Comparison of ENCODE assay signal across 11 cellular contexts in the genomic region with DNA sequence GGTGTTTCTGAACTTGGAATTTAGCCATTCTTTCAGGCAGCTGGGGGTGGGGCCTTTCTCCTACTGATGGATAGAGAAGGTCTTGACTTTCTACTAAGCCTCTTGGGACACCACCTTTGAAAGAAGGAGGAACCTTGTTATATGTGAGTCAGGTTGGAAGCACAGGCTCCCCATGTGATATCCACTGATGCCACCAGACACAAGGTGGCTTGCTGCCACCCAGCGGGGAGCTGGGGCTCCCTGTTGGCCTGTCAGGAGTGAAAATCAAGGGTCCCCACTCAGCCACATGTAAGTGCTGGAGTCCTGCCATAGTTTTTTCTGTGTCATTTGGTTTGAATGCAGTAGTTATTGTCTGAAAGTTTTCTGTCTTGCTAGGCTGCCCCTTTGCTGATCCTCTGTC.
DNase-seq lines count a peak whose midpoint lies in the region; TF ChIP-seq lines count a peak whose summit lies in the region.
"Had no signal": no experiment of that assay in that cellular context is flagged by ENCODE, and none has a peak within 500 bp of the region (broad histone marks: within the 10 kb centered on the region; RNA-seq: fewer than 3 reads in every experiment).

No MANE protein-coding gene starts in this region.

- no peak overlapping the region for H3K9ac ChIP-seq in trophoblast cell (ENCODE audit: low read length)

- no peaks in the 10 kb centered on the region for H3K9me3 ChIP-seq in trophoblast cell (ENCODE audit: insufficient read depth, low read depth, low read length)

- no peak overlapping the region for H3K23ac ChIP-seq in trophoblast cell (ENCODE audit: low read length)

- no peak overlapping the region for H2BK5ac ChIP-seq in trophoblast cell (ENCODE audit: low read depth, low read length, poor library complexity)

- no peak overlapping the region for H2AFZ ChIP-seq in trophoblast cell (ENCODE audit: insufficient read depth, low read length, poor library complexity)

- no CpG with 5 or more reads among the region's 1 CpG for WGBS in trophoblast cell (ENCODE audit: extremely low coverage, insufficient coverage, insufficient read length)

- TF ChIP-seq CTCF in LNCaP clone FGC (IDR thresholded peaks at IDR 0.05; ENCODE audit: control insufficient read depth, extremely low read depth, insufficient read depth) (peak; percentile 38), WI38 (IDR thresholded peaks at IDR 0.05; ENCODE audit: low read depth, low read length) (peak; percentile 16; the same call in 1 of the 2 replicates)

- H2BK12ac ChIP-seq in trophoblast cell (ENCODE audit: low read length): peak overlapping the region; percentile 15

- no peaks in the 10 kb centered on the region for H3K36me3 ChIP-seq in trophoblast cell (ENCODE audit: control insufficient read depth in 1 of 2, insufficient read depth in 2 of 2, low read length in 2 of 2)

- H3K14ac ChIP-seq in trophoblast cell (ENCODE audit: low read length): no peak overlapping the region

- no peak overlapping the region for H2AK5ac ChIP-seq in trophoblast cell (ENCODE audit: low read length)

- H2BK120ac ChIP-seq in trophoblast cell (ENCODE audit: insufficient read depth, low read length, poor library complexity): no peak overlapping the region

- no peak overlapping the region for H4K8ac ChIP-seq in trophoblast cell (ENCODE audit: low read depth, low read length)

- no peak overlapping the region for H4K91ac ChIP-seq in trophoblast cell (ENCODE audit: low read depth, low read length)

- no peaks in the 10 kb centered on the region for H3K27me3 ChIP-seq in trophoblast cell (ENCODE audit: insufficient read depth, low read length)

- H3K4me3 ChIP-seq in LNCaP clone FGC (ENCODE audit: low read depth, low read length): no peak overlapping the region
- H3K4me3 ChIP-seq in WI38 (ENCODE audit: low read depth, low read length): no peak overlapping the region
- H3K4me3 ChIP-seq in trophoblast cell (ENCODE audit: low read depth, low read length): no peak overlapping the region

- no peak overlapping the region for H3K18ac ChIP-seq in trophoblast cell (ENCODE audit: low read length)

- H3K4me1 ChIP-seq in trophoblast cell (ENCODE audit: control insufficient read depth in 1 of 2, insufficient read depth in 2 of 2, low read length in 2 of 2): peaks cover 10 to 13% of the 10 kb centered on the region in 2 experiments

- H3K79me2 ChIP-seq in trophoblast cell (ENCODE audit: control insufficient read depth, insufficient read depth, low read length, poor library complexity): no peaks in the 10 kb centered on the region

- no peak overlapping the region for H3K4ac ChIP-seq in trophoblast cell (ENCODE audit: low read depth, low read length)

- H3K4me2 ChIP-seq in trophoblast cell (ENCODE audit: low read length): no peak overlapping the region

- peak; percentile 42 for DNase-seq in NK-92 treated with Interleukin-12 subunit alpha and Interleukin-12 subunit beta, amount 100 ng/mL, for 24 hours (lab: John Stamatoyannopoulos, UW)
- DNase-seq in NK-92 (lab: John Stamatoyannopoulos, UW; ENCODE audit: unreplicated experiment) (no peak), LNCaP clone FGC (ENCODE audit: low read depth) (no peak), trophoblast cell (no peak)
- no peak for DNase-seq in effector CD4-positive, alpha-beta T cell
- no peak for DNase-seq in stimulated activated CD4-positive, alpha-beta T cell treated with anti-CD3 and anti-CD28 coated beads, Interleukin-12 subunit alpha, Interleukin-12 subunit beta, amount 100 ng/mL, for 4 hours
- no peak for DNase-seq in activated CD4-positive, alpha-beta T cell treated with anti-CD3 and anti-CD28 coated beads, Interleukin-2, amount 50 U/mL, for 4 hours
- DNase-seq: activated CD4-positive, CD25-positive, alpha-beta regulatory T cell treated with anti-CD3 and anti-CD28 coated beads, Interleukin-2, amount 50 U/mL, for 72 hours; KG1; naive B cell had no signal

- H4K12ac ChIP-seq in trophoblast cell (ENCODE audit: low read depth, low read length): no peak overlapping the region

- peaks cover 16% of the 10 kb centered on the region for H3K79me1 ChIP-seq in trophoblast cell (ENCODE audit: low read length)

- no peak overlapping the region for H3K27ac ChIP-seq in trophoblast cell (ENCODE audit: low read depth, low read length)
